In genomic region chr13:75357576-75358295, GRCh38 we compare ENCODE assay signal across 8 cellular contexts.
DNase-seq lines count a peak whose midpoint lies in the region; ATAC-seq and TF ChIP-seq lines count a peak whose summit lies in the region.

No MANE protein-coding gene starts in this region.

- intact Hi-C loops in psoas muscle (cut with DNase I) = no loop called here

- H3K4me3 ChIP-seq in psoas muscle = no peak overlapping the region

- DNase-seq in DMS 273 treated with DMSO at 0.1 percent for 48 hours (lab: John Stamatoyannopoulos, UW) (peak; percentile 56), GM20000 (ENCODE audit: low spot score) (peak; percentile 75), NOMO-1 treated with DMSO at 0.1 percent for 48 hours (lab: John Stamatoyannopoulos, UW; ENCODE audit: unreplicated experiment) (peak; percentile 42), activated T-cell treated with anti-CD3 and anti-CD28 coated beads for 24 hours (ENCODE audit: low read depth) (peak; percentile 56), fibroblast of peridontal ligament (ENCODE audit: extremely low read depth) (peak; percentile 66), psoas muscle (no peak), NCI-H510A treated with DMSO at 0.1 percent for 48 hours (lab: John Stamatoyannopoulos, UW) (no peak)

- peak; percentile 60 for TF ChIP-seq CTCF in GM20000 (IDR thresholded peaks at IDR 0.05; ENCODE audit: extremely low read depth, missing control alignments)
- peak; percentile 53 for TF ChIP-seq CTCF in psoas muscle (IDR thresholded peaks at IDR 0.05)

- H3K4me1 ChIP-seq in psoas muscle = peaks cover 45% of the 10 kb centered on the region

- peak overlapping the region; percentile 93 for H3K27ac ChIP-seq in psoas muscle

- ATAC-seq in HG03520 (IDR thresholded peaks at IDR 0.05; ENCODE audit: unreplicated experiment) (peak; percentile 94), psoas muscle (peak; percentile 52 to 78 (median 74))

- WGBS in psoas muscle, 3 donors = 73 to 81% (median 74%) methylated on average over 6 of the region's 6 CpGs

- peaks cover 0 to 12% of the 10 kb centered on the region in 2 donors for H3K36me3 ChIP-seq in psoas muscle (ENCODE audit: insufficient read depth in 1 of 2, low read depth in 1 of 2)

- no peaks in the 10 kb centered on the region for H3K27me3 ChIP-seq in psoas muscle (ENCODE audit: insufficient read depth in 3 of 3, low read length in 2 of 3)

- H3K9me3 ChIP-seq in psoas muscle = no peaks in the 10 kb centered on the region

Comparison
In these comparisons a context has a peak if more than half of its experiments do, and no peak if none do; other contexts are left out.
1. DNase-seq: peak in DMS 273 treated with DMSO at 0.1 percent for 48 hours (single experiment), GM20000 (single experiment), NOMO-1 treated with DMSO at 0.1 percent for 48 hours (single experiment), activated T-cell treated with anti-CD3 and anti-CD28 coated beads for 24 hours (single experiment) and fibroblast of peridontal ligament (single experiment); none in psoas muscle (0 of 2) and NCI-H510A treated with DMSO at 0.1 percent for 48 hours (single experiment).